10 cellular contexts compared by ENCODE assay signal in genomic region chr14:61503167-61503801, GRCh38.
DNase-seq lines count a peak whose midpoint lies in the region; ATAC-seq and TF ChIP-seq lines count a peak whose summit lies in the region.
"Had no signal": no experiment of that assay in that cellular context is flagged by ENCODE, and none has a peak within 500 bp of the region (broad histone marks: within the 10 kb centered on the region; RNA-seq: fewer than 3 reads in every experiment).

No MANE protein-coding gene starts in this region.

- peaks cover 0 to 4% (median 2%) of the 10 kb centered on the region in 3 experiments; a peak in 1 of 7 replicates for H3K36me3 Mint-ChIP-seq in H9 (ENCODE audit: insufficient read depth in 1 of 3, low read depth in 3 of 3)

- no peak overlapping the region for H3K4ac ChIP-seq in H9 (ENCODE audit: low read depth, low read length)
- no peak overlapping the region for H3K4ac ChIP-seq in neuronal stem cell (ENCODE audit: low read length)

- no CpG with 5 or more reads among the region's 7 CpGs for WGBS in H9 (ENCODE audit: extremely low coverage, insufficient read length, low lambda C conversion rate)
- WGBS in neuronal stem cell (ENCODE audit: extremely low coverage in 2 of 2, insufficient read length in 2 of 2, insufficient replicate concordance in 1 of 2), 2 donors, result no CpG with 5 or more reads among the region's 7 CpGs

- no peak for DNase-seq in H9
- peak; percentile 53 for DNase-seq in astrocyte of the spinal cord (ENCODE audit: low read depth, low spot score)
- DNase-seq in neuronal stem cell (ENCODE audit: low spot score), result no peak
- no peak for DNase-seq in NCI-H1092 treated with DMSO at 0.1 percent for 48 hours (lab: John Stamatoyannopoulos, UW)
- no peak for DNase-seq in NCI-H1417 treated with DMSO at 0.1 percent for 48 hours (lab: John Stamatoyannopoulos, UW)
- no peak for DNase-seq in DMS53 treated with DMSO at 0.1 percent for 48 hours (lab: John Stamatoyannopoulos, UW; ENCODE audit: unreplicated experiment)

- H3K23ac ChIP-seq in H9 (ENCODE audit: insufficient read length, low read depth, low read length), result no peak overlapping the region
- H3K23ac ChIP-seq in neuronal stem cell (ENCODE audit: low read depth, low read length, poor library complexity), result no peak overlapping the region

- H3K4me1 Mint-ChIP-seq in H9, result peaks cover 70 to 71% of the 10 kb centered on the region in 2 experiments

- H3T11ph ChIP-seq in H9 (ENCODE audit: low read length), result no peak overlapping the region

- H3K4me1 ChIP-seq in H9 (ENCODE audit: insufficient read depth, low read length) (peaks cover 23% of the 10 kb centered on the region; the same call in 1 of the 2 replicates), OCI-LY3 (ENCODE audit: low read length) (peaks cover 59% of the 10 kb centered on the region), neuronal stem cell (ENCODE audit: control insufficient read depth in 2 of 2, insufficient read depth in 1 of 2, low read depth in 1 of 2, low read length in 2 of 2) (peaks cover 2 to 3% of the 10 kb centered on the region in 2 donors)

- H3K79me1 ChIP-seq in H9 (ENCODE audit: insufficient read depth, low read depth, low read length, poor library complexity, severe bottlenecking), result no peaks in the 10 kb centered on the region
- no peaks in the 10 kb centered on the region for H3K79me1 ChIP-seq in neuronal stem cell (ENCODE audit: low read depth, low read length)

- ATAC-seq in GM18499 (IDR thresholded peaks at IDR 0.05; ENCODE audit: insufficient read depth, unreplicated experiment), result peak; percentile 54

- in situ Hi-C loops in astrocyte of the spinal cord (cut with HindIII; ENCODE audit: low sequenced_read_pairs), result no loop called here

- H2BK120ac ChIP-seq in H9 (ENCODE audit: low read depth, low read length, poor library complexity, severe bottlenecking) (no peak overlapping the region), neuronal stem cell (ENCODE audit: low read depth, low read length) (no peak overlapping the region)

- H3K14ac ChIP-seq in H9 (ENCODE audit: insufficient read depth, low read length), result no peak overlapping the region
- H3K14ac ChIP-seq in neuronal stem cell (ENCODE audit: low read length), result no peak overlapping the region

- 0 out of 5 replicates have a peak, but pooled peaks cover 0 to 2% of the 10 kb centered on the region in 2 experiments for H3K9me3 Mint-ChIP-seq in H9

- H3K27ac ChIP-seq in H9 (ENCODE audit: insufficient read length, low read depth, low read length) (peak overlapping the region; percentile 91), OCI-LY3 (ENCODE audit: low read length) (peak overlapping the region; percentile 85), neuronal stem cell (replicated peaks; ENCODE audit: low read length) (no peak overlapping the region)
- H3K27ac ChIP-seq: KMS-11, parathyroid adenoma had no signal

- H3K36me3 ChIP-seq in OCI-LY3 (replicated peaks; ENCODE audit: low read depth, low read length) (no peaks in the 10 kb centered on the region), neuronal stem cell (replicated peaks in 1 of 2; ENCODE audit: control insufficient read depth in 2 of 2, insufficient read depth in 2 of 2, low read length in 2 of 2) (no peaks in the 10 kb centered on the region)

- H4K20me1 ChIP-seq in H9 (ENCODE audit: control insufficient read depth, insufficient read depth, insufficient read length) (no peaks in the 10 kb centered on the region), OCI-LY3 (ENCODE audit: insufficient read depth, low read length) (no peaks in the 10 kb centered on the region)

- H3K18ac ChIP-seq in H9 (ENCODE audit: insufficient read length, low read depth, low read length) (no peak overlapping the region), neuronal stem cell (ENCODE audit: low read length) (no peak overlapping the region)

- H2BK5ac ChIP-seq in H9 (ENCODE audit: insufficient read length, low read length) (no peak overlapping the region), neuronal stem cell (ENCODE audit: low read length) (no peak overlapping the region)

- H3K79me2 ChIP-seq in H9 (ENCODE audit: insufficient read depth, low read length), result no peaks in the 10 kb centered on the region
- H3K79me2 ChIP-seq in OCI-LY3 (ENCODE audit: low read length), result no peaks in the 10 kb centered on the region
- H3K79me2 ChIP-seq: parathyroid adenoma had no signal

- H3K27ac Mint-ChIP-seq in H9, result peak overlapping the region; percentile 88 to 99 (median 96); a peak in 6 of 7 replicates

- H3K23me2 ChIP-seq in H9 (ENCODE audit: insufficient read length, low read depth, low read length, poor library complexity, severe bottlenecking), result no peaks in the 10 kb centered on the region

- no peak overlapping the region for H3K4me3 Mint-ChIP-seq in H9

- TF ChIP-seq CTCF in H9 (conservative IDR thresholded peaks at IDR 0.05) (no peak), OCI-LY3 (IDR thresholded peaks at IDR 0.05; ENCODE audit: low read depth, low read length) (no peak), astrocyte of the spinal cord (IDR thresholded peaks at IDR 0.05; ENCODE audit: low read depth, low read length) (no peak)

- H3K4me2 ChIP-seq in H9 (ENCODE audit: insufficient read depth, insufficient read length, low read length) (no peak overlapping the region), OCI-LY3 (ENCODE audit: low read length) (peak overlapping the region; percentile 88), neuronal stem cell (ENCODE audit: insufficient read depth, low read length, poor library complexity, severe bottlenecking) (no peak overlapping the region)
- H3K4me2 ChIP-seq: KMS-11 had no signal

- no peak overlapping the region for H3K56ac ChIP-seq in H9 (ENCODE audit: insufficient read length, low read depth, low read length)

- H4K91ac ChIP-seq in H9 (ENCODE audit: insufficient read length, low read depth, low read length), result no peak overlapping the region
- no peak overlapping the region for H4K91ac ChIP-seq in neuronal stem cell (ENCODE audit: low read depth, low read length, poor library complexity)

- H2AK5ac ChIP-seq in H9 (ENCODE audit: insufficient read length, low read length) (no peak overlapping the region), neuronal stem cell (ENCODE audit: low read depth, low read length) (no peak overlapping the region)

- H2BK12ac ChIP-seq in H9 (ENCODE audit: insufficient read length, low read depth, low read length) (no peak overlapping the region), neuronal stem cell (ENCODE audit: low read length) (no peak overlapping the region)

- H3K4me3 ChIP-seq in OCI-LY3 (ENCODE audit: low read length) (peak overlapping the region; percentile 66), astrocyte of the spinal cord (ENCODE audit: low read depth, low read length) (no peak overlapping the region), neuronal stem cell (ENCODE audit: low read length in 2 of 2) (no peak overlapping the region)

- H2BK15ac ChIP-seq in H9 (ENCODE audit: low read depth, low read length) (no peak overlapping the region), neuronal stem cell (ENCODE audit: low read length) (no peak overlapping the region)

- peak overlapping the region; percentile 16 for H3K9ac ChIP-seq in H9 (ENCODE audit: extremely low read depth, insufficient read length, low read length)
- H3K9ac ChIP-seq in OCI-LY3 (ENCODE audit: low read length), result peak overlapping the region; percentile 58
- no peak overlapping the region for H3K9ac ChIP-seq in neuronal stem cell (ENCODE audit: low read depth, low read length, poor library complexity)
- H3K9ac ChIP-seq: KMS-11, parathyroid adenoma had no signal

- no peak overlapping the region for H4K8ac ChIP-seq in H9 (replicated peaks; ENCODE audit: insufficient read length, low read depth, low read length)
- no peak overlapping the region for H4K8ac ChIP-seq in neuronal stem cell (ENCODE audit: low read depth, low read length)

- H4K5ac ChIP-seq in H9 (ENCODE audit: insufficient read length, low read depth, low read length), result no peak overlapping the region

- no peaks in the 10 kb centered on the region for H3K27me3 Mint-ChIP-seq in H9 (ENCODE audit: low read depth)

- H2BK20ac ChIP-seq in H9 (ENCODE audit: low read depth, low read length, poor library complexity, severe bottlenecking), result no peak overlapping the region

- H2AFZ ChIP-seq in H9 (ENCODE audit: low read length), result no peak overlapping the region
- peak overlapping the region; percentile 79 for H2AFZ ChIP-seq in OCI-LY3 (ENCODE audit: low read depth, low read length)
- peak overlapping the region; percentile 73 for H2AFZ ChIP-seq in neuronal stem cell (ENCODE audit: low read length)
- H2AFZ ChIP-seq: parathyroid adenoma had no signal

- H3K9me3 ChIP-seq in H9 (ENCODE audit: control insufficient read depth, low read depth, low read length) (no peaks in the 10 kb centered on the region), OCI-LY3 (ENCODE audit: insufficient read depth, low read length) (peaks cover 7% of the 10 kb centered on the region; the same call in 1 of the 2 replicates), neuronal stem cell (replicated peaks in 1 of 2; ENCODE audit: control insufficient read depth in 2 of 2, insufficient read depth in 1 of 2, low read depth in 1 of 2, low read length in 2 of 2) (no peaks in the 10 kb centered on the region)

- H3K27me3 ChIP-seq in H9 (ENCODE audit: insufficient read depth, low read length) (no peaks in the 10 kb centered on the region), OCI-LY3 (ENCODE audit: low read depth, low read length) (0 out of 2 replicates have a peak, but pooled peaks cover 3% of the 10 kb centered on the region), neuronal stem cell (ENCODE audit: control insufficient read depth in 3 of 3, insufficient read depth in 3 of 3, low read depth in 1 of 3, low read length in 3 of 3) (no peaks in the 10 kb centered on the region)
